Comparison of ENCODE assay signal across 17 cellular contexts in genomic region chr1:198959032-198959431, GRCh38.
DNase-seq lines count a peak whose midpoint lies in the region; ATAC-seq and TF ChIP-seq lines count a peak whose summit lies in the region.
"Had no signal": no experiment of that assay in that cellular context is flagged by ENCODE, and none has a peak within 500 bp of the region (broad histone marks: within the 10 kb centered on the region; RNA-seq: fewer than 3 reads in every experiment).

No MANE protein-coding gene starts in this region.

- H3K4me3 Mint-ChIP-seq in activated naive CD4-positive, alpha-beta T cell treated with anti-CD3 and anti-CD28 coated beads for 36 hours, result no peak overlapping the region
- H3K4me3 Mint-ChIP-seq in T-cell, result peak overlapping the region in 1 of 3 donors; percentile 22
- H3K4me3 Mint-ChIP-seq in naive thymus-derived CD4-positive, alpha-beta T cell, result peak overlapping the region in 5 of 10 donors; percentile 20 to 49 (median 31)
- H3K4me3 Mint-ChIP-seq in activated T-helper 1 cell treated with anti-CD3 and anti-CD28 coated beads, Interleukin-12 subunit alpha, Interleukin-12 subunit beta, Interleukin-2, Interleukin-4 antibody, amounts not matched to agents 30 ng/mL and 10 ng/mL and 1 ng/mL, durations not matched to agents 14 hours and 24 hours and 36 hours, result no peak overlapping the region
- H3K4me3 Mint-ChIP-seq: B cell; CD8-positive, alpha-beta memory T cell; IgD-negative memory B cell had no signal

- H3K4me2 ChIP-seq in DND-41 (ENCODE audit: insufficient read depth, low read length), result peak overlapping the region; percentile 56

- H3K27me3 ChIP-seq in DND-41 (ENCODE audit: insufficient read depth, low read length, poor library complexity), result no peaks in the 10 kb centered on the region
- no peaks in the 10 kb centered on the region for H3K27me3 ChIP-seq in naive thymus-derived CD4-positive, alpha-beta T cell (ENCODE audit: control insufficient read depth in 2 of 2, insufficient read depth in 2 of 2, low read length in 2 of 2)

- no peak for DNase-seq in activated naive CD4-positive, alpha-beta T cell treated with anti-CD3 and anti-CD28 coated beads for 36 hours
- no peak for DNase-seq in activated naive CD4-positive, alpha-beta T cell treated with anti-CD3 and anti-CD28 coated beads, Interleukin-2, amount 50 U/mL, for 16 hours
- peak; percentile 54 for DNase-seq in DND-41
- DNase-seq in T-cell, result no peak
- DNase-seq in naive thymus-derived CD4-positive, alpha-beta T cell, result peak in 6 of 9 donors; percentile 27 to 56 (median 42)
- no peak for DNase-seq in activated T-helper 1 cell treated with anti-CD3 and anti-CD28 coated beads, Interleukin-12 subunit alpha, Interleukin-12 subunit beta, Interleukin-2, Interleukin-4 antibody, amounts not matched to agents 30 ng/mL and 10 ng/mL and 1 ng/mL, durations not matched to agents 14 hours and 24 hours and 36 hours (ENCODE audit: low spot score)
- DNase-seq: GDM1, NCI-H187, NCI-H345, NCI-H526, SHP77 had no signal

- peaks cover 76% of the 10 kb centered on the region for H3K4me1 ChIP-seq in DND-41 (ENCODE audit: insufficient read depth, low read length)
- H3K4me1 ChIP-seq in naive thymus-derived CD4-positive, alpha-beta T cell (ENCODE audit: control insufficient read depth in 2 of 2, insufficient read depth in 2 of 2, low read length in 2 of 2), result peaks cover 6 to 20% of the 10 kb centered on the region in 2 donors

- CTCF ChIA-PET in activated naive CD4-positive, alpha-beta T cell treated with anti-CD3 and anti-CD28 coated beads for 36 hours (lab: Charles Lee), result no interaction called here
- CTCF ChIA-PET in T-cell (lab: Charles Lee), result no interaction called here
- CTCF ChIA-PET in naive thymus-derived CD4-positive, alpha-beta T cell (lab: Charles Lee), result no interaction called here

- peaks cover 6% of the 10 kb centered on the region for H3K9me3 ChIP-seq in DND-41 (ENCODE audit: insufficient read depth, low read length, severe bottlenecking)
- no peaks in the 10 kb centered on the region for H3K9me3 ChIP-seq in naive thymus-derived CD4-positive, alpha-beta T cell (ENCODE audit: control insufficient read depth in 2 of 3, low read length in 3 of 3)
- H3K9me3 ChIP-seq: HAP-1 had no signal

- no peaks in the 10 kb centered on the region for H3K36me3 Mint-ChIP-seq in activated naive CD4-positive, alpha-beta T cell treated with anti-CD3 and anti-CD28 coated beads for 36 hours (ENCODE audit: low read depth)
- no peaks in the 10 kb centered on the region for H3K36me3 Mint-ChIP-seq in T-cell
- peaks cover 0 to 45% (median 0%) of the 10 kb centered on the region in 5 donors for H3K36me3 Mint-ChIP-seq in naive thymus-derived CD4-positive, alpha-beta T cell
- peaks cover 19% of the 10 kb centered on the region for H3K36me3 Mint-ChIP-seq in activated T-helper 1 cell treated with anti-CD3 and anti-CD28 coated beads, Interleukin-12 subunit alpha, Interleukin-12 subunit beta, Interleukin-2, Interleukin-4 antibody, amounts not matched to agents 30 ng/mL and 10 ng/mL and 1 ng/mL, durations not matched to agents 14 hours and 24 hours and 36 hours (ENCODE audit: low read depth)
- H3K36me3 Mint-ChIP-seq: IgD-negative memory B cell had no signal

- H3K9me3 Mint-ChIP-seq in activated naive CD4-positive, alpha-beta T cell treated with anti-CD3 and anti-CD28 coated beads for 36 hours, result peaks cover 5% of the 10 kb centered on the region
- H3K9me3 Mint-ChIP-seq in T-cell, result peaks cover 0 to 7% (median 3%) of the 10 kb centered on the region in 3 donors
- H3K9me3 Mint-ChIP-seq in naive thymus-derived CD4-positive, alpha-beta T cell, result peaks cover 0 to 32% (median 0%) of the 10 kb centered on the region in 11 donors
- peaks cover 42% of the 10 kb centered on the region for H3K9me3 Mint-ChIP-seq in activated T-helper 1 cell treated with anti-CD3 and anti-CD28 coated beads, Interleukin-12 subunit alpha, Interleukin-12 subunit beta, Interleukin-2, Interleukin-4 antibody, amounts not matched to agents 30 ng/mL and 10 ng/mL and 1 ng/mL, durations not matched to agents 14 hours and 24 hours and 36 hours

- peak overlapping the region; percentile 85 for H3K27ac ChIP-seq in DND-41 (ENCODE audit: low read length)
- H3K27ac ChIP-seq in naive thymus-derived CD4-positive, alpha-beta T cell (ENCODE audit: low read depth, low read length), result no peak overlapping the region
- H3K27ac ChIP-seq: HL-60 had no signal

- no peaks in the 10 kb centered on the region for H4K20me1 ChIP-seq in DND-41 (ENCODE audit: insufficient read depth, low read length)

- peaks cover 24% of the 10 kb centered on the region for H3K4me1 Mint-ChIP-seq in activated naive CD4-positive, alpha-beta T cell treated with anti-CD3 and anti-CD28 coated beads for 36 hours (ENCODE audit: low read depth)
- H3K4me1 Mint-ChIP-seq in T-cell, result peaks cover 27 to 33% (median 28%) of the 10 kb centered on the region in 3 donors
- peaks cover 18 to 41% (median 36%) of the 10 kb centered on the region in 7 donors for H3K4me1 Mint-ChIP-seq in naive thymus-derived CD4-positive, alpha-beta T cell
- H3K4me1 Mint-ChIP-seq in activated T-helper 1 cell treated with anti-CD3 and anti-CD28 coated beads, Interleukin-12 subunit alpha, Interleukin-12 subunit beta, Interleukin-2, Interleukin-4 antibody, amounts not matched to agents 30 ng/mL and 10 ng/mL and 1 ng/mL, durations not matched to agents 14 hours and 24 hours and 36 hours (ENCODE audit: low read depth), result peaks cover 34% of the 10 kb centered on the region
- H3K4me1 Mint-ChIP-seq: B cell, IgD-negative memory B cell had no signal

- H3K27ac Mint-ChIP-seq in activated naive CD4-positive, alpha-beta T cell treated with anti-CD3 and anti-CD28 coated beads for 36 hours, result peak overlapping the region; percentile 10
- H3K27ac Mint-ChIP-seq in T-cell, result peak overlapping the region; percentile 22 to 29
- H3K27ac Mint-ChIP-seq in naive thymus-derived CD4-positive, alpha-beta T cell, result peak overlapping the region; percentile 3 to 73 (median 59)
- H3K27ac Mint-ChIP-seq in activated T-helper 1 cell treated with anti-CD3 and anti-CD28 coated beads, Interleukin-12 subunit alpha, Interleukin-12 subunit beta, Interleukin-2, Interleukin-4 antibody, amounts not matched to agents 30 ng/mL and 10 ng/mL and 1 ng/mL, durations not matched to agents 14 hours and 24 hours and 36 hours, result no peak overlapping the region
- H3K27ac Mint-ChIP-seq: B cell, IgD-negative memory B cell had no signal

- no peak for TF ChIP-seq CTCF in DND-41 (IDR thresholded peaks at IDR 0.05; ENCODE audit: borderline replicate concordance, extremely low read depth, low read length, poor library complexity, severe bottlenecking)

- H2AFZ ChIP-seq in DND-41 (ENCODE audit: low read depth, low read length), result no peak overlapping the region; the same call in 1 of the 2 replicates

- peak; percentile 86 for ATAC-seq in DND-41 (ENCODE audit: insufficient read depth, low read depth)
- peak; percentile 43 to 87 (median 74) for ATAC-seq in T-cell (replicated peaks in 1 of 4)
- ATAC-seq in naive thymus-derived CD4-positive, alpha-beta T cell, result peak; percentile 71
- ATAC-seq in HG02981 (IDR thresholded peaks at IDR 0.05; ENCODE audit: unreplicated experiment), result no peak

- H3K79me2 ChIP-seq in DND-41 (ENCODE audit: insufficient read depth, low read length), result peaks cover 92% of the 10 kb centered on the region

- POLR2A ChIA-PET in T-cell (lab: Charles Lee), result interaction anchor here (0.6 to 0.7 kb wide), 3 partner anchors 22 to 185 kb away, joined by 3 to 6 read pairs (median 3); no protein-coding TSS in a partner anchor
- POLR2A ChIA-PET in naive thymus-derived CD4-positive, alpha-beta T cell (lab: Charles Lee), result interaction anchor here (0.8 to 1.3 kb wide), 3 partner anchors 8 to 22 kb away, joined by 3 to 4 read pairs (median 3); no protein-coding TSS in a partner anchor

- H3K27me3 Mint-ChIP-seq in activated naive CD4-positive, alpha-beta T cell treated with anti-CD3 and anti-CD28 coated beads for 36 hours (ENCODE audit: low read depth), result no peaks in the 10 kb centered on the region
- H3K27me3 Mint-ChIP-seq in T-cell, result no peaks in the 10 kb centered on the region
- H3K27me3 Mint-ChIP-seq in naive thymus-derived CD4-positive, alpha-beta T cell, result no peaks in the 10 kb centered on the region
- H3K27me3 Mint-ChIP-seq in activated T-helper 1 cell treated with anti-CD3 and anti-CD28 coated beads, Interleukin-12 subunit alpha, Interleukin-12 subunit beta, Interleukin-2, Interleukin-4 antibody, amounts not matched to agents 30 ng/mL and 10 ng/mL and 1 ng/mL, durations not matched to agents 14 hours and 24 hours and 36 hours (ENCODE audit: insufficient read depth), result no peaks in the 10 kb centered on the region
- H3K27me3 Mint-ChIP-seq: B cell; CD8-positive, alpha-beta memory T cell had no signal

- peak overlapping the region in 1 of 2 experiments; percentile 35; a peak in 2 of 4 replicates for H3K4me3 ChIP-seq in DND-41 (ENCODE audit: low read depth in 1 of 2, low read length in 2 of 2)
- no peak overlapping the region for H3K4me3 ChIP-seq in naive thymus-derived CD4-positive, alpha-beta T cell (ENCODE audit: low read length)
- H3K4me3 ChIP-seq: HAP-1 had no signal

- no peaks in the 10 kb centered on the region for H3K36me3 ChIP-seq in DND-41 (ENCODE audit: insufficient read depth, low read length)
- no peaks in the 10 kb centered on the region for H3K36me3 ChIP-seq in naive thymus-derived CD4-positive, alpha-beta T cell (ENCODE audit: control insufficient read depth in 2 of 3, insufficient read depth in 3 of 3, low read length in 3 of 3)
- H3K36me3 ChIP-seq: HAP-1 had no signal

- peak overlapping the region; percentile 33 for H3K9ac ChIP-seq in DND-41 (ENCODE audit: low read depth, low read length)

- intact Hi-C loops in activated naive CD4-positive, alpha-beta T cell treated with anti-CD3 and anti-CD28 coated beads for 36 hours (cut with micrococcal nuclease), result loop anchor here (1.0 to 5.0 kb wide), 2 partner anchors 24 to 137 kb away; no protein-coding TSS in a partner anchor
- intact Hi-C loops in naive thymus-derived CD4-positive, alpha-beta T cell (cut with micrococcal nuclease), result loop anchor here (1.0 kb wide), 1 partner anchor 22 kb away; no protein-coding TSS in a partner anchor
- intact Hi-C loops in activated T-helper 1 cell treated with anti-CD3 and anti-CD28 coated beads, Interleukin-12 subunit alpha, Interleukin-12 subunit beta, Interleukin-2, Interleukin-4 antibody, amounts not matched to agents 30 ng/mL and 10 ng/mL and 1 ng/mL, durations not matched to agents 14 hours and 24 hours and 36 hours (cut with micrococcal nuclease), result no loop called here

Comparison
In these comparisons a context has a peak if more than half of its experiments do, and no peak if none do; other contexts are left out.
1. DNase-seq: peak in DND-41 (single experiment) and naive thymus-derived CD4-positive, alpha-beta T cell (6 of 9); none in activated naive CD4-positive, alpha-beta T cell treated with anti-CD3 and anti-CD28 coated beads for 36 hours (single experiment), activated naive CD4-positive, alpha-beta T cell treated with anti-CD3 and anti-CD28 coated beads, Interleukin-2, amount 50 U/mL, for 16 hours (single experiment), T-cell (0 of 34) and activated T-helper 1 cell treated with anti-CD3 and anti-CD28 coated beads, Interleukin-12 subunit alpha, Interleukin-12 subunit beta, Interleukin-2, Interleukin-4 antibody, amounts not matched to agents 30 ng/mL and 10 ng/mL and 1 ng/mL, durations not matched to agents 14 hours and 24 hours and 36 hours (single experiment).